In genomic region chr19:10118960-10119359, GRCh38 we compare ENCODE assay signal across 1 cellular context.
TF ChIP-seq lines count a peak whose summit lies in the region.

No MANE protein-coding gene starts in this region.

TF ChIP-seq in HepG2, 621 proteins besides CTCF, POLR2A, EP300 and RAD21:
- TF ChIP-seq JARID2 (CRISPR knock-in tag; IDR thresholded peaks at IDR 0.05; ENCODE audit: insufficient replicate concordance) (no peak), ZNF292 (CRISPR knock-in tag; IDR thresholded peaks at IDR 0.05; ENCODE audit: borderline replicate concordance, low read depth) (no peak), POGZ (CRISPR knock-in tag; IDR thresholded peaks at IDR 0.05) (no peak), ZNF136 (CRISPR knock-in tag; IDR thresholded peaks at IDR 0.05; ENCODE audit: low read depth) (no peak), ZMYM4 (CRISPR knock-in tag; IDR thresholded peaks at IDR 0.05) (no peak), ZNF546 (CRISPR knock-in tag; conservative IDR thresholded peaks at IDR 0.05) (no peak), SPEN (CRISPR knock-in tag; IDR thresholded peaks at IDR 0.05; ENCODE audit: low read depth) (no peak), HOMEZ (CRISPR knock-in tag; IDR thresholded peaks at IDR 0.05; ENCODE audit: low read depth) (no peak), MEIS2 (CRISPR knock-in tag; IDR thresholded peaks at IDR 0.05) (no peak), MAZ (IDR thresholded peaks at IDR 0.05; ENCODE audit: borderline replicate concordance, low read depth, low read length) (no peak), MAZ (CRISPR knock-in tag; IDR thresholded peaks at IDR 0.05; ENCODE audit: low read depth) (no peak), FOSL1 (CRISPR knock-in tag; IDR thresholded peaks at IDR 0.05; ENCODE audit: borderline replicate concordance) (no peak), ATAD3A (CRISPR knock-in tag; IDR thresholded peaks at IDR 0.05) (no peak), PPARG (CRISPR knock-in tag; conservative IDR thresholded peaks at IDR 0.05) (no peak), PHF5A (CRISPR knock-in tag; IDR thresholded peaks at IDR 0.05; ENCODE audit: low read depth, unreplicated experiment) (no peak), SP140L (CRISPR knock-in tag; IDR thresholded peaks at IDR 0.05; ENCODE audit: borderline replicate concordance) (no peak), ZC3H4 (CRISPR knock-in tag; IDR thresholded peaks at IDR 0.05; ENCODE audit: borderline replicate concordance) (no peak), TOPORS (CRISPR knock-in tag; IDR thresholded peaks at IDR 0.05) (no peak)
- TF ChIP-seq, protein P1, sequence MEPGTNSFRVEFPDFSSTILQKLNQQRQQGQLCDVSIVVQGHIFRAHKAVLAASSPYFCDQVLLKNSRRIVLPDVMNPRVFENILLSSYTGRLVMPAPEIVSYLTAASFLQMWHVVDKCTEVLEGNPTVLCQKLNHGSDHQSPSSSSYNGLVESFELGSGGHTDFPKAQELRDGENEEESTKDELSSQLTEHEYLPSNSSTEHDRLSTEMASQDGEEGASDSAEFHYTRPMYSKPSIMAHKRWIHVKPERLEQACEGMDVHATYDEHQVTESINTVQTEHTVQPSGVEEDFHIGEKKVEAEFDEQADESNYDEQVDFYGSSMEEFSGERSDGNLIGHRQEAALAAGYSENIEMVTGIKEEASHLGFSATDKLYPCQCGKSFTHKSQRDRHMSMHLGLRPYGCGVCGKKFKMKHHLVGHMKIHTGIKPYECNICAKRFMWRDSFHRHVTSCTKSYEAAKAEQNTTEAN (CRISPR knock-in tag; conservative IDR thresholded peaks at IDR 0.05): no peak
- TF ChIP-seq, protein P2, sequence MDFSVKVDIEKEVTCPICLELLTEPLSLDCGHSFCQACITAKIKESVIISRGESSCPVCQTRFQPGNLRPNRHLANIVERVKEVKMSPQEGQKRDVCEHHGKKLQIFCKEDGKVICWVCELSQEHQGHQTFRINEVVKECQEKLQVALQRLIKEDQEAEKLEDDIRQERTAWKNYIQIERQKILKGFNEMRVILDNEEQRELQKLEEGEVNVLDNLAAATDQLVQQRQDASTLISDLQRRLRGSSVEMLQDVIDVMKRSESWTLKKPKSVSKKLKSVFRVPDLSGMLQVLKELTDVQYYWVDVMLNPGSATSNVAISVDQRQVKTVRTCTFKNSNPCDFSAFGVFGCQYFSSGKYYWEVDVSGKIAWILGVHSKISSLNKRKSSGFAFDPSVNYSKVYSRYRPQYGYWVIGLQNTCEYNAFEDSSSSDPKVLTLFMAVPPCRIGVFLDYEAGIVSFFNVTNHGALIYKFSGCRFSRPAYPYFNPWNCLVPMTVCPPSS (IDR thresholded peaks at IDR 0.05): no peak
- TF ChIP-seq, protein P3, sequence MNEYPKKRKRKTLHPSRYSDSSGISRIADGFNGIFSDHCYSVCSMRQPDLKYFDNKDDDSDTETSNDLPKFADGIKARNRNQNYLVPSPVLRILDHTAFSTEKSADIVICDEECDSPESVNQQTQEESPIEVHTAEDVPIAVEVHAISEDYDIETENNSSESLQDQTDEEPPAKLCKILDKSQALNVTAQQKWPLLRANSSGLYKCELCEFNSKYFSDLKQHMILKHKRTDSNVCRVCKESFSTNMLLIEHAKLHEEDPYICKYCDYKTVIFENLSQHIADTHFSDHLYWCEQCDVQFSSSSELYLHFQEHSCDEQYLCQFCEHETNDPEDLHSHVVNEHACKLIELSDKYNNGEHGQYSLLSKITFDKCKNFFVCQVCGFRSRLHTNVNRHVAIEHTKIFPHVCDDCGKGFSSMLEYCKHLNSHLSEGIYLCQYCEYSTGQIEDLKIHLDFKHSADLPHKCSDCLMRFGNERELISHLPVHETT (CRISPR knock-in tag; conservative IDR thresholded peaks at IDR 0.05): no peak
